Comparison of ENCODE assay signal across 8 cellular contexts in genomic region chr1:16960560-16961296, GRCh38. TPM values are rescaled to one million over a fixed set of nuclear protein-coding genes. Genes with fewer than 3 reads are reported as not detected.
DNase-seq lines count a peak whose midpoint lies in the region; ATAC-seq and TF ChIP-seq lines count a peak whose summit lies in the region.

No MANE protein-coding gene starts in this region.

- peak; percentile 86 for ATAC-seq in GM19438 (IDR thresholded peaks at IDR 0.05; ENCODE audit: low read depth, unreplicated experiment)

- H3K27ac ChIP-seq in BLaER1 (no peak overlapping the region), VCaP (peak overlapping the region; percentile 86)

- peak overlapping the region; percentile 66 for H3K9ac ChIP-seq in BLaER1

- no peaks in the 10 kb centered on the region for H3K9me3 ChIP-seq in BLaER1

- peak overlapping the region; percentile 62 for H3K4me3 ChIP-seq in BLaER1
- peak overlapping the region; percentile 5 to 47 for H3K4me3 ChIP-seq in cardiac fibroblast (replicated peaks in 1 of 2; ENCODE audit: low read depth in 2 of 2, low read length in 2 of 2)
- peak overlapping the region; percentile 26 for H3K4me3 ChIP-seq in kidney epithelial cell (ENCODE audit: low read depth, low read length)

- H3K36me3 ChIP-seq in BLaER1: peaks cover 4% of the 10 kb centered on the region; the same call in 1 of the 2 replicates
- no peaks in the 10 kb centered on the region for H3K36me3 ChIP-seq in kidney epithelial cell (ENCODE audit: control insufficient read depth, insufficient read depth, low read length)

- TF ChIP-seq CTCF in VCaP (conservative IDR thresholded peaks at IDR 0.05): peak; percentile 89
- TF ChIP-seq CTCF in cardiac fibroblast (IDR thresholded peaks at IDR 0.05; ENCODE audit: low read depth, low read length): peak; percentile 73
- peak; percentile 81 for TF ChIP-seq CTCF in kidney epithelial cell (IDR thresholded peaks at IDR 0.05; ENCODE audit: insufficient read depth, low read length, poor library complexity, severe bottlenecking)

- H3K4me1 ChIP-seq in BLaER1: peaks cover 48% of the 10 kb centered on the region

- H3K27me3 ChIP-seq in BLaER1: no peaks in the 10 kb centered on the region
- H3K27me3 ChIP-seq in kidney epithelial cell (ENCODE audit: control insufficient read depth, insufficient read depth, low read length): no peaks in the 10 kb centered on the region

- no peaks in the 10 kb centered on the region for H4K20me1 ChIP-seq in BLaER1

- peak overlapping the region; percentile 92 for H3K4me2 ChIP-seq in BLaER1

- DNase-seq in NCI-H1092 (lab: John Stamatoyannopoulos, UW) (peak; percentile 80), cardiac fibroblast (ENCODE audit: low read depth in 2 of 2) (peak; percentile 79 to 82), kidney epithelial cell (ENCODE audit: low read depth) (no peak), GDM1 (lab: John Stamatoyannopoulos, UW) (no peak)
- DNase-seq in stimulated activated CD4-positive, alpha-beta T cell treated with anti-CD3 and anti-CD28 coated beads, Interleukin-15, amount 100 ng/mL, for 48 hours (ENCODE audit: low read depth in 2 of 2): peak; percentile 70 to 82

RNA-seq across cellular contexts. Expression of gene MFAP2, which starts 19.7 kb away (rescaled TPM):
- total RNA-seq in kidney epithelial cell: 58.2 and 64.0 TPM in 2 replicates

RNA-seq across cellular contexts. Expression of gene CROCC, which starts 39.0 kb away (rescaled TPM):
- 16.4 and 26.2 TPM in 2 replicates for total RNA-seq in kidney epithelial cell

RNA-seq across cellular contexts. Expression of gene ATP13A2, which starts 51.0 kb away (rescaled TPM):
- total RNA-seq in kidney epithelial cell: 74.1 and 107 TPM in 2 replicates

Comparison
In these comparisons a context has a peak if more than half of its experiments do, and no peak if none do; other contexts are left out.
1. DNase-seq: peak in NCI-H1092 (single experiment), cardiac fibroblast (2 of 2) and stimulated activated CD4-positive, alpha-beta T cell treated with anti-CD3 and anti-CD28 coated beads, Interleukin-15, amount 100 ng/mL, for 48 hours (2 of 2); none in kidney epithelial cell (single experiment) and GDM1 (single experiment).
2. Peak in every context shown above with its lines, with median percentiles within 50 percentile points of each other: H3K4me3 ChIP-seq and CTCF ChIP-seq.